ENCODE assay signal across 17 cellular contexts in genomic region chr20:47032969-47033578, GRCh38.
DNase-seq lines count a peak whose midpoint lies in the region; ATAC-seq and TF ChIP-seq lines count a peak whose summit lies in the region.
"Had no signal": no experiment of that assay in that cellular context is flagged by ENCODE, and none has a peak within 500 bp of the region (broad histone marks: within the 10 kb centered on the region; RNA-seq: fewer than 3 reads in every experiment).

No MANE protein-coding gene starts in this region.

- H4K8ac ChIP-seq in trophoblast cell (ENCODE audit: low read depth, low read length) = no peak overlapping the region

- no peak overlapping the region for H3K4me3 Mint-ChIP-seq in Caco-2 (ENCODE audit: unreplicated experiment)

- peak overlapping the region; percentile 73 for H2BK120ac ChIP-seq in trophoblast cell (ENCODE audit: insufficient read depth, low read length, poor library complexity)

- peak overlapping the region; percentile 83 for H2BK12ac ChIP-seq in trophoblast cell (ENCODE audit: low read length)

- H3K79me1 ChIP-seq in trophoblast cell (ENCODE audit: low read length) = peaks cover 18% of the 10 kb centered on the region

- no peaks in the 10 kb centered on the region for H3K4me1 Mint-ChIP-seq in Caco-2 (ENCODE audit: low read depth, unreplicated experiment)

- CTCF ChIA-PET in Caco-2 (lab: Charles Lee) = no interaction called here

- H3K27ac ChIP-seq in trophoblast cell (ENCODE audit: low read depth, low read length) (peak overlapping the region; percentile 83), lower lobe of right lung (no peak overlapping the region)
- H3K27ac ChIP-seq: SK-N-MC had no signal

- no peak overlapping the region for H2AFZ ChIP-seq in trophoblast cell (ENCODE audit: insufficient read depth, low read length, poor library complexity)

- H3K27me3 Mint-ChIP-seq in Caco-2 (ENCODE audit: insufficient read depth, unreplicated experiment) = peaks cover 4% of the 10 kb centered on the region

- H3K4me1 ChIP-seq in Caco-2 = no peaks in the 10 kb centered on the region; the same call in 1 of the 2 replicates
- peaks cover 32 to 36% of the 10 kb centered on the region in 2 experiments for H3K4me1 ChIP-seq in trophoblast cell (ENCODE audit: control insufficient read depth in 1 of 2, insufficient read depth in 2 of 2, low read length in 2 of 2)
- H3K4me1 ChIP-seq in lower lobe of right lung = no peaks in the 10 kb centered on the region
- H3K4me1 ChIP-seq: HAP-1 had no signal

- peak overlapping the region; percentile 1 for H3K4me2 ChIP-seq in trophoblast cell (ENCODE audit: low read length)

- H3K14ac ChIP-seq in trophoblast cell (ENCODE audit: low read length) = peak overlapping the region; percentile 40

- H3K27me3 ChIP-seq in Caco-2 (replicated peaks; ENCODE audit: control insufficient read depth, insufficient read depth, low read length) = no peaks in the 10 kb centered on the region
- H3K27me3 ChIP-seq in trophoblast cell (ENCODE audit: insufficient read depth, low read length) = no peaks in the 10 kb centered on the region
- H3K27me3 ChIP-seq in lower lobe of right lung (ENCODE audit: low read depth) = no peaks in the 10 kb centered on the region

- ATAC-seq in esophagus mucosa (peak; percentile 67), lower lobe of right lung (no peak)
- ATAC-seq: Panc1, Right ventricle myocardium inferior had no signal

- H3K36me3 ChIP-seq in Caco-2 (ENCODE audit: control insufficient read depth, insufficient read depth, low read length) = no peaks in the 10 kb centered on the region
- peaks cover 5 to 6% of the 10 kb centered on the region in 2 experiments for H3K36me3 ChIP-seq in trophoblast cell (ENCODE audit: control insufficient read depth in 1 of 2, insufficient read depth in 2 of 2, low read length in 2 of 2)
- H3K36me3 ChIP-seq in lower lobe of right lung = no peaks in the 10 kb centered on the region
- H3K36me3 ChIP-seq: HAP-1 had no signal

- H3K9me3 ChIP-seq in Caco-2 (peaks cover 8% of the 10 kb centered on the region), trophoblast cell (ENCODE audit: insufficient read depth, low read depth, low read length) (peaks cover 6% of the 10 kb centered on the region), lower lobe of right lung (peaks cover 6% of the 10 kb centered on the region)
- H3K9me3 ChIP-seq: HAP-1 had no signal

- peak overlapping the region; percentile 45 for H4K91ac ChIP-seq in trophoblast cell (ENCODE audit: low read depth, low read length)

- no TSS peak for BruUV-seq in Caco-2 (replicated peaks; lab: Mats Ljungman, UMichigan)

- no peak overlapping the region for H3K4me3 ChIP-seq in Caco-2 (ENCODE audit: low read depth, low read length)
- no peak overlapping the region for H3K4me3 ChIP-seq in trophoblast cell (ENCODE audit: low read depth, low read length)
- H3K4me3 ChIP-seq in lower lobe of right lung = no peak overlapping the region
- H3K4me3 ChIP-seq: HAP-1, SK-N-MC had no signal

- no peak overlapping the region for H3K4ac ChIP-seq in trophoblast cell (ENCODE audit: low read depth, low read length)

- TF ChIP-seq CTCF in Caco-2 (IDR thresholded peaks at IDR 0.05; ENCODE audit: insufficient read depth in 1 of 2, low read depth in 1 of 2, low read length in 1 of 2, severe bottlenecking in 1 of 2, unreplicated experiment in 1 of 2) = no peak
- TF ChIP-seq CTCF in lower lobe of right lung (IDR thresholded peaks at IDR 0.05) = no peak

- WGBS in trophoblast cell (ENCODE audit: extremely low coverage, insufficient coverage, insufficient read length) = no CpG with 5 or more reads among the region's 7 CpGs

- intact Hi-C loops in Caco-2 (cut with micrococcal nuclease; ENCODE audit: unreplicated experiment) (no loop called here), lower lobe of right lung (cut with DNase I) (no loop called here)

- H3K27ac Mint-ChIP-seq in Caco-2 (ENCODE audit: unreplicated experiment) = no peak overlapping the region

- no peaks in the 10 kb centered on the region for H3K79me2 ChIP-seq in trophoblast cell (ENCODE audit: control insufficient read depth, insufficient read depth, low read length, poor library complexity)

- H3K9me3 Mint-ChIP-seq in Caco-2 (ENCODE audit: unreplicated experiment) = peaks cover 21% of the 10 kb centered on the region

- POLR2A ChIA-PET in Caco-2 (lab: Charles Lee) = no interaction called here

- DNase-seq in Caco-2 (peak; percentile 24 to 70), NCI-H69 (lab: John Stamatoyannopoulos, UW) (peak; percentile 4), trophoblast cell (peak; percentile 76), germinal center (ENCODE audit: low spot score) (no peak), NCI-H1930 (lab: John Stamatoyannopoulos, UW) (no peak), lower lobe of right lung (no peak), SHP77 (lab: John Stamatoyannopoulos, UW) (no peak)
- DNase-seq: C1 segment of cervical spinal cord, KG1, MM.1S, NCI-H1092 treated with DMSO at 0.1 percent for 48 hours, NCI-H510A treated with DMSO at 0.1 percent for 48 hours had no signal

- H3K36me3 Mint-ChIP-seq in Caco-2 (ENCODE audit: insufficient read depth, unreplicated experiment) = no peaks in the 10 kb centered on the region

- H3K23ac ChIP-seq in trophoblast cell (ENCODE audit: low read length) = no peak overlapping the region

- H3K18ac ChIP-seq in trophoblast cell (ENCODE audit: low read length) = peak overlapping the region; percentile 38

- H2AK5ac ChIP-seq in trophoblast cell (ENCODE audit: low read length) = peak overlapping the region; percentile 67

- H3K9ac ChIP-seq in trophoblast cell (ENCODE audit: low read length) = no peak overlapping the region

- peak overlapping the region; percentile 45 for H2BK5ac ChIP-seq in trophoblast cell (ENCODE audit: low read depth, low read length, poor library complexity)

- H4K12ac ChIP-seq in trophoblast cell (ENCODE audit: low read depth, low read length) = no peak overlapping the region

Comparison
In these comparisons a context has a peak if more than half of its experiments do, and no peak if none do; other contexts are left out.
1. DNase-seq: peak in Caco-2 (2 of 2), NCI-H69 (single experiment) and trophoblast cell (2 of 2); none in germinal center (single experiment), NCI-H1930 (0 of 2), lower lobe of right lung (single experiment) and SHP77 (0 of 2).